ENCODE assay signal across 1 cellular context in genomic region chr19:9148687-9149086, GRCh38.
TF ChIP-seq lines count a peak whose summit lies in the region.

No MANE protein-coding gene starts in this region.

TF ChIP-seq in endothelial cell of umbilical vein, 7 proteins besides CTCF, POLR2A, EP300 and RAD21:
- no peak for TF ChIP-seq MAX (IDR thresholded peaks at IDR 0.05; ENCODE audit: insufficient read depth, insufficient read length)
- no peak for TF ChIP-seq FOS (IDR thresholded peaks at IDR 0.05; ENCODE audit: borderline replicate concordance, insufficient read depth, low read length)
- no peak for TF ChIP-seq EZH2 (IDR thresholded peaks at IDR 0.05; ENCODE audit: borderline replicate concordance, low read depth, low read length, severe bottlenecking)
- no peak for TF ChIP-seq JUN (IDR thresholded peaks at IDR 0.05; ENCODE audit: borderline replicate concordance, insufficient read depth, insufficient read length, low read depth)
- no peak for TF ChIP-seq POLR2AphosphoS5 (IDR thresholded peaks at IDR 0.05; ENCODE audit: insufficient read depth, low read depth, low read length)
- TF ChIP-seq GATA2 (IDR thresholded peaks at IDR 0.05; ENCODE audit: insufficient read depth, insufficient read length, low read depth, low read length), result no peak
- no peak for TF ChIP-seq MYC (IDR thresholded peaks at IDR 0.05; ENCODE audit: low read depth, low read length)
